Comparison of ENCODE assay signal across 11 cellular contexts in the genomic region with DNA sequence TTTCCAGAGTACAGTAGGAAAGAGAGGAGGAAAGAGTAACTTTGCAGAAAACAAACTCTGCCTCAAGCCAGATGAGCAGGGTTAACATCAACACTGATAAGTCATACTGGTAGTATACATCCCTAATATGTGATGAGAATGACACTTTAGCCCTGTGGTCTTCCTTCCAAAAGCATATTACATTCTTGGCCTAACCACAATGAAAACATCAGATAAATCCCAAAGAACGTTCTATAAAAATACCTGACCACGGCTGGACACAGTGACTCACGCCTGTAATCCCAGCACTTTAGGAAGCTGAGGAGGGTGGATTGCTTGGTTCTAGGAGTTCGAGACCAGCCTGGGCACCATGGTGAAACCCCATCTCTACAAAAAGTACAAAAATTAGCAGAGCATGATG. TPM values are rescaled to one million over a fixed set of nuclear protein-coding genes. Genes with fewer than 3 reads are reported as not detected.
DNase-seq lines count a peak whose midpoint lies in the region; FAIRE-seq and TF ChIP-seq lines count a peak whose summit lies in the region.
"Had no signal": no experiment of that assay in that cellular context is flagged by ENCODE, and none has a peak within 500 bp of the region (broad histone marks: within the 10 kb centered on the region; RNA-seq: fewer than 3 reads in every experiment).

No MANE protein-coding gene starts in this region.

- H3K23ac ChIP-seq in mesendoderm (ENCODE audit: low read length) = no peak overlapping the region

- DNase-seq in EH (ENCODE audit: low read depth) (peak; percentile 98), choroid plexus epithelial cell (ENCODE audit: low read depth) (peak; percentile 96), SHP77 (lab: John Stamatoyannopoulos, UW) (no peak), cerebellar nuclear complex (lab: John Stamatoyannopoulos, UW) (no peak), mesendoderm (no peak), D721Med (ENCODE audit: insufficient read length, low spot score) (no peak)
- DNase-seq: NCI-H748 treated with DMSO at 0.1 percent for 48 hours; stimulated activated CD4-positive, alpha-beta T cell treated with anti-CD3 and anti-CD28 coated beads, Interleukin-15, amount 100 ng/mL, for 24 hours had no signal

- H3K4me3 ChIP-seq in OCI-LY1 (ENCODE audit: low read depth, low read length, poor library complexity, severe bottlenecking) (no peak overlapping the region), choroid plexus epithelial cell (ENCODE audit: low read depth, low read length) (no peak overlapping the region), neutrophil (ENCODE audit: low read depth in 1 of 2, low read length in 1 of 2) (no peak overlapping the region), mesendoderm (ENCODE audit: low read length) (no peak overlapping the region)
- H3K4me3 ChIP-seq: lung had no signal

- no peak overlapping the region for H2AFZ ChIP-seq in OCI-LY1 (ENCODE audit: low read length)

- H3K9me2 ChIP-seq in OCI-LY1 (ENCODE audit: low read depth, low read length) = no peaks in the 10 kb centered on the region

- peak overlapping the region; percentile 14; the same call in 1 of the 2 replicates for H3K4me2 ChIP-seq in OCI-LY1 (ENCODE audit: low read length)
- H3K4me2 ChIP-seq in mesendoderm (ENCODE audit: low read length) = no peak overlapping the region

- no peak overlapping the region for H2BK15ac ChIP-seq in mesendoderm (replicated peaks; ENCODE audit: low read depth)

- H3K79me2 ChIP-seq in OCI-LY1 (ENCODE audit: insufficient read depth, low read length) (peaks cover 84% of the 10 kb centered on the region), mesendoderm (ENCODE audit: control insufficient read depth, insufficient read depth, low read length) (peaks cover 24% of the 10 kb centered on the region)

- no peak overlapping the region for H2BK5ac ChIP-seq in mesendoderm (ENCODE audit: low read length)

- H4K5ac ChIP-seq in mesendoderm (ENCODE audit: low read length) = no peak overlapping the region

- H3K4me1 ChIP-seq in OCI-LY1 (ENCODE audit: insufficient read depth, low read length, severe bottlenecking) = peaks cover 51% of the 10 kb centered on the region
- H3K4me1 ChIP-seq in neutrophil (ENCODE audit: control insufficient read depth in 1 of 2, insufficient read depth in 1 of 2, low read depth in 1 of 2, low read length in 1 of 2) = peaks cover 35 to 36% of the 10 kb centered on the region in 2 experiments
- peaks cover 4% of the 10 kb centered on the region for H3K4me1 ChIP-seq in mesendoderm (ENCODE audit: control insufficient read depth, low read depth, low read length)

- H3F3A ChIP-seq in OCI-LY1 (ENCODE audit: insufficient read depth, low read length) = no peaks in the 10 kb centered on the region; the same call in 1 of the 2 replicates

- H3K27ac ChIP-seq in OCI-LY1 (ENCODE audit: low read depth, low read length, poor library complexity, severe bottlenecking) = peak overlapping the region; percentile 95
- peak overlapping the region; percentile 5 for H3K27ac ChIP-seq in neutrophil
- H3K27ac ChIP-seq in mesendoderm (ENCODE audit: low read depth, low read length) = no peak overlapping the region

- no CpG with 5 or more reads among the region's 4 CpGs for WGBS in mesendoderm (ENCODE audit: extremely low coverage, insufficient coverage, low lambda C conversion rate)

- H3K4ac ChIP-seq in mesendoderm (ENCODE audit: low read depth, low read length) = no peak overlapping the region

- H2AK5ac ChIP-seq in mesendoderm (ENCODE audit: low read length) = no peak overlapping the region

- H3K9me3 ChIP-seq in OCI-LY1 (ENCODE audit: low read length) (no peaks in the 10 kb centered on the region), neutrophil (no peaks in the 10 kb centered on the region)

- no peak for TF ChIP-seq CTCF in OCI-LY1 (IDR thresholded peaks at IDR 0.05; ENCODE audit: low read length)
- no peak for TF ChIP-seq CTCF in choroid plexus epithelial cell (conservative IDR thresholded peaks at IDR 0.05; ENCODE audit: low read depth, low read length)
- no peak for TF ChIP-seq CTCF in neutrophil (IDR thresholded peaks at IDR 0.05)
- TF ChIP-seq CTCF in D721Med (IDR thresholded peaks at IDR 0.05; ENCODE audit: insufficient read depth, missing control alignments) = no peak

- H3K9ac ChIP-seq in OCI-LY1 (ENCODE audit: low read length) (no peak overlapping the region; the same call in 1 of the 2 replicates), mesendoderm (ENCODE audit: low read length) (no peak overlapping the region)

- no peak overlapping the region for H4K8ac ChIP-seq in mesendoderm (ENCODE audit: low read depth, low read length)

- FAIRE-seq in D721Med (lab: Jason Lieb, UNC) = no peak

- no peak overlapping the region for H3K56ac ChIP-seq in mesendoderm (ENCODE audit: low read length)

- no peaks in the 10 kb centered on the region for H4K20me1 ChIP-seq in OCI-LY1 (ENCODE audit: insufficient read depth, low read length)

- H3K36me3 ChIP-seq in OCI-LY1 (ENCODE audit: insufficient read depth, low read length) (peaks cover 31% of the 10 kb centered on the region), neutrophil (peaks cover 12% of the 10 kb centered on the region), mesendoderm (ENCODE audit: control insufficient read depth, insufficient read depth, low read length) (no peaks in the 10 kb centered on the region)

- no peak overlapping the region for H3K18ac ChIP-seq in mesendoderm (ENCODE audit: low read length)

- no peaks in the 10 kb centered on the region for H3K27me3 ChIP-seq in OCI-LY1 (ENCODE audit: insufficient read depth, low read length)
- H3K27me3 ChIP-seq in neutrophil = no peaks in the 10 kb centered on the region
- H3K27me3 ChIP-seq in mesendoderm (ENCODE audit: insufficient read depth, low read length, poor library complexity) = no peaks in the 10 kb centered on the region

- no peak overlapping the region for H2BK120ac ChIP-seq in mesendoderm (ENCODE audit: low read depth, low read length)

- H3K79me1 ChIP-seq in mesendoderm (ENCODE audit: low read length) = peaks cover 12% of the 10 kb centered on the region

RNA-seq across cellular contexts. Expression of gene TMCC1, which starts 4.8 kb away (rescaled TPM):
- 12.1 TPM for polyA plus RNA-seq in mesendoderm (2013, experiment 1 of 2)
- polyA plus RNA-seq in mesendoderm (2013, experiment 2 of 2) = 11.6 TPM

Comparison
In these comparisons a context has a peak if more than half of its experiments do, and no peak if none do; other contexts are left out.
1. DNase-seq: peak in EH (single experiment) and choroid plexus epithelial cell (single experiment); none in SHP77 (0 of 2), cerebellar nuclear complex (0 of 2), mesendoderm (single experiment) and D721Med (single experiment).